1 cellular context compared by ENCODE assay signal in genomic region chr7:151240942-151241754, GRCh38.
TF ChIP-seq lines count a peak whose summit lies in the region.

No MANE protein-coding gene starts in this region.

TF ChIP-seq in IMR-90, 13 proteins besides CTCF, POLR2A, EP300 and RAD21:
- TF ChIP-seq RCOR1 (IDR thresholded peaks at IDR 0.05; ENCODE audit: insufficient replicate concordance, low read length) = no peak
- no peak for TF ChIP-seq CHD1 (IDR thresholded peaks at IDR 0.05; ENCODE audit: low read depth, low read length)
- no peak for TF ChIP-seq RFX5 (IDR thresholded peaks at IDR 0.05; ENCODE audit: low read depth, low read length)
- peak; percentile 86 for TF ChIP-seq NFE2L2 (IDR thresholded peaks at IDR 0.05; ENCODE audit: low read depth, low read length)
- no peak for TF ChIP-seq USF2 (IDR thresholded peaks at IDR 0.05; ENCODE audit: low read depth, low read length)
